In the genomic region with DNA sequence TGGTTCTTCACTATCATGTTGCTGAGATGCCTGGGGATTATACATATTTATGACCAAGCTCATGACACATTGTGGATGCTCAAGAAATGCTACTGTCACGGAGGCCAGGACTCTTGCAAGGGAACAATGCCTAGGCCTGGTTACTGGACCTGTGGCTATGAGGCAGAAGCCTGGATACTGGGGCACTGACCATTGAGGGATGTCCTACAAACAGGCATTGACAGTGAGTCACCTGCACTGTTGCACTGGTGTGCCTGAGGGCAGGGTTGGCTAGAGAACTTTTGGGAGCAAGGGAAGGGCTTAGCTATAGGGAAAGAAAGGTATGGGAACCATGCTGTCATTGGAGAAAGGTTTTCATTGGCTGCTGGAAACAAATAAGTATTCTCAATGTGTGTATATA, we compare ENCODE assay signal across 22 cellular contexts.
"Had no signal": no experiment of that assay in that cellular context is flagged by ENCODE, and none has a peak within 500 bp of the region (broad histone marks: within the 10 kb centered on the region; RNA-seq: fewer than 3 reads in every experiment).

No MANE protein-coding gene starts in this region.

- H3K36me3 ChIP-seq: cardiac muscle cell, sigmoid colon, thoracic aorta, vagina had no signal

- H3K36me3 Mint-ChIP-seq: activated naive CD4-positive, alpha-beta T cell treated with anti-CD3 and anti-CD28 coated beads, Interleukin-2, amount 10 ng/mL, durations not matched to agents 7 days and 5 days; type B pancreatic cell had no signal

- ATAC-seq: activated T-cell treated with anti-CD3 and anti-CD28 coated beads, Interleukin-2, amount 50 U/mL, for 72 hours; T-helper 17 cell had no signal

- H3K27me3 Mint-ChIP-seq: activated CD4-positive, alpha-beta memory T cell treated with anti-CD3 and anti-CD28 coated beads, Interleukin-2, amount 10 ng/mL, durations not matched to agents 7 days and 5 days; type B pancreatic cell had no signal

- H3K4me3 Mint-ChIP-seq: activated CD4-positive, alpha-beta memory T cell treated with anti-CD3 and anti-CD28 coated beads, Interleukin-2, amount 10 ng/mL, durations not matched to agents 7 days and 5 days; activated naive CD4-positive, alpha-beta T cell treated with anti-CD3 and anti-CD28 coated beads, Interleukin-2, amount 10 ng/mL, durations not matched to agents 7 days and 5 days; activated T-cell treated with anti-CD3 and anti-CD28 coated beads, Interleukin-2, amount 50 U/mL, for 72 hours; memory B cell; nephron progenitor cell; T-helper 17 cell; type B pancreatic cell had no signal

- DNase-seq: activated CD4-positive, alpha-beta memory T cell treated with anti-CD3 and anti-CD28 coated beads, Interleukin-2, amount 10 ng/mL, durations not matched to agents 7 days and 5 days; activated CD4-positive, alpha-beta T cell treated with anti-CD3 and anti-CD28 coated beads for 48 hours; activated CD4-positive, CD25-positive, alpha-beta regulatory T cell; activated effector memory CD4-positive, alpha-beta T cell treated with Interleukin-2 at 50 U/mL for 16 hours; activated naive CD4-positive, alpha-beta T cell treated with anti-CD3 and anti-CD28 coated beads, Interleukin-2, amount 10 ng/mL, durations not matched to agents 7 days and 5 days; activated T-cell treated with anti-CD3 and anti-CD28 coated beads, Interleukin-2, amount 50 U/mL, for 72 hours; amygdala; cortex of kidney; erythroblast; foreskin melanocyte; nephron progenitor cell; sigmoid colon; stimulated activated CD4-positive, alpha-beta T cell treated with anti-CD3 and anti-CD28 coated beads, Interleukin-15, amount 100 ng/mL, for 24 hours; stimulated activated CD8-positive, alpha-beta memory T cell treated with anti-CD3 and anti-CD28 coated beads, Interleukin-4, amount 100 ng/mL, for 48 hours; stimulated activated naive CD4-positive, alpha-beta T cell; T-helper 17 cell had no signal

- H3K27ac Mint-ChIP-seq: activated CD4-positive, alpha-beta memory T cell treated with anti-CD3 and anti-CD28 coated beads, Interleukin-2, amount 10 ng/mL, durations not matched to agents 7 days and 5 days; activated naive CD4-positive, alpha-beta T cell treated with anti-CD3 and anti-CD28 coated beads, Interleukin-2, amount 10 ng/mL, durations not matched to agents 7 days and 5 days; activated T-cell treated with anti-CD3 and anti-CD28 coated beads, Interleukin-2, amount 50 U/mL, for 72 hours; memory B cell; nephron progenitor cell; T-helper 17 cell; type B pancreatic cell had no signal

- H3K27me3 ChIP-seq: cardiac muscle cell, sigmoid colon, vagina had no signal

- H3K4me3 ChIP-seq: cardiac muscle cell, sigmoid colon, smooth muscle cell, thoracic aorta, vagina had no signal

- H3K4me1 Mint-ChIP-seq: nephron progenitor cell, T-helper 17 cell had no signal
